16 cellular contexts compared by ENCODE assay signal in genomic region chr14:34937442-34937841, GRCh38. TPM values are rescaled to one million over a fixed set of nuclear protein-coding genes. Genes with fewer than 3 reads are reported as not detected.
DNase-seq lines count a peak whose midpoint lies in the region; ATAC-seq and TF ChIP-seq lines count a peak whose summit lies in the region.
"Had no signal": no experiment of that assay in that cellular context is flagged by ENCODE, and none has a peak within 500 bp of the region (broad histone marks: within the 10 kb centered on the region; RNA-seq: fewer than 3 reads in every experiment).

No MANE protein-coding gene starts in this region.

- DNase-seq in activated CD8-positive, alpha-beta memory T cell treated with anti-CD3 and anti-CD28 coated beads for 24 hours, result peak; percentile 26
- DNase-seq in activated CD8-positive, alpha-beta memory T cell treated with anti-CD3 and anti-CD28 coated beads, Interleukin-2, amount 10 ng/mL, durations not matched to agents 7 days and 5 days, result no peak
- no peak for DNase-seq in CD8-positive, alpha-beta T cell
- DNase-seq in nephron progenitor cell (no peak), lower lobe of right lung (no peak)
- no peak for DNase-seq in stimulated activated CD4-positive, alpha-beta T cell treated with anti-CD3 and anti-CD28 coated beads, Interleukin-4, amount 100 ng/mL, for 1 hour
- DNase-seq: DND-41, GDM1, NCI-H1105, NCI-H1694 treated with DMSO at 0.1 percent for 48 hours, NCI-H446 treated with DMSO at 0.1 percent for 48 hours, NCI-H748 treated with DMSO at 0.1 percent for 48 hours, PC-9 had no signal

- H3K27ac Mint-ChIP-seq in activated CD8-positive, alpha-beta memory T cell treated with anti-CD3 and anti-CD28 coated beads, Interleukin-2, amount 10 ng/mL, durations not matched to agents 7 days and 5 days, result no peak overlapping the region
- H3K27ac Mint-ChIP-seq in CD8-positive, alpha-beta T cell, result peak overlapping the region; percentile 73
- peak overlapping the region; percentile 33 for H3K27ac Mint-ChIP-seq in activated T-helper 17 cell treated with anti-CD3 and anti-CD28 coated beads, Interleukin-2, amount 50 U/mL, for 72 hours
- peak overlapping the region; percentile 80 for H3K27ac Mint-ChIP-seq in nephron progenitor cell

- no peaks in the 10 kb centered on the region for H3K4me1 ChIP-seq in CD8-positive, alpha-beta T cell (ENCODE audit: insufficient read depth, low read length)
- H3K4me1 ChIP-seq in lower lobe of right lung, result no peaks in the 10 kb centered on the region
- H3K4me1 ChIP-seq: A549 had no signal

- peaks cover 10% of the 10 kb centered on the region for H3K36me3 Mint-ChIP-seq in activated CD8-positive, alpha-beta memory T cell treated with anti-CD3 and anti-CD28 coated beads, Interleukin-2, amount 10 ng/mL, durations not matched to agents 7 days and 5 days
- peaks cover 12% of the 10 kb centered on the region for H3K36me3 Mint-ChIP-seq in CD8-positive, alpha-beta T cell
- H3K36me3 Mint-ChIP-seq in activated T-helper 17 cell treated with anti-CD3 and anti-CD28 coated beads, Interleukin-2, amount 50 U/mL, for 72 hours (ENCODE audit: low read depth), result peaks cover 7% of the 10 kb centered on the region
- H3K36me3 Mint-ChIP-seq in nephron progenitor cell (ENCODE audit: low read depth), result peaks cover 46% of the 10 kb centered on the region

- intact Hi-C loops in CD8-positive, alpha-beta T cell (cut with DNase I, micrococcal nuclease), result no loop called here
- intact Hi-C loops in lower lobe of right lung (cut with DNase I), result no loop called here

- H3K27me3 Mint-ChIP-seq in activated CD8-positive, alpha-beta memory T cell treated with anti-CD3 and anti-CD28 coated beads, Interleukin-2, amount 10 ng/mL, durations not matched to agents 7 days and 5 days, result no peaks in the 10 kb centered on the region
- no peaks in the 10 kb centered on the region for H3K27me3 Mint-ChIP-seq in CD8-positive, alpha-beta T cell (ENCODE audit: low read depth)
- no peaks in the 10 kb centered on the region for H3K27me3 Mint-ChIP-seq in activated T-helper 17 cell treated with anti-CD3 and anti-CD28 coated beads, Interleukin-2, amount 50 U/mL, for 72 hours
- H3K27me3 Mint-ChIP-seq in nephron progenitor cell (ENCODE audit: low read depth, poor library complexity), result no peaks in the 10 kb centered on the region

- CTCF ChIA-PET in activated CD8-positive, alpha-beta memory T cell treated with anti-CD3 and anti-CD28 coated beads, Interleukin-2, amount 10 ng/mL, durations not matched to agents 7 days and 5 days (lab: Charles Lee), result no interaction called here
- CTCF ChIA-PET in CD8-positive, alpha-beta T cell (lab: Charles Lee), result interaction anchor here (1.3 kb wide), 1 partner anchor 10 kb away, joined by 3 read pairs; no protein-coding TSS in a partner anchor

- POLR2A ChIA-PET in CD8-positive, alpha-beta T cell (lab: Charles Lee), result no interaction called here

- peaks cover 3% of the 10 kb centered on the region for H3K4me1 Mint-ChIP-seq in activated CD8-positive, alpha-beta memory T cell treated with anti-CD3 and anti-CD28 coated beads, Interleukin-2, amount 10 ng/mL, durations not matched to agents 7 days and 5 days
- peaks cover 2% of the 10 kb centered on the region for H3K4me1 Mint-ChIP-seq in CD8-positive, alpha-beta T cell (ENCODE audit: low read depth)
- H3K4me1 Mint-ChIP-seq in activated T-helper 17 cell treated with anti-CD3 and anti-CD28 coated beads, Interleukin-2, amount 50 U/mL, for 72 hours, result peaks cover 10% of the 10 kb centered on the region
- no peaks in the 10 kb centered on the region for H3K4me1 Mint-ChIP-seq in nephron progenitor cell

- no peaks in the 10 kb centered on the region for H3K27me3 ChIP-seq in CD8-positive, alpha-beta T cell (ENCODE audit: insufficient read depth, low read length)
- no peaks in the 10 kb centered on the region for H3K27me3 ChIP-seq in lower lobe of right lung (ENCODE audit: low read depth)

- ATAC-seq in activated CD8-positive, alpha-beta memory T cell treated with anti-CD3 and anti-CD28 coated beads, Interleukin-2, amount 10 ng/mL, durations not matched to agents 7 days and 5 days, result no peak
- no peak for ATAC-seq in CD8-positive, alpha-beta T cell
- no peak for ATAC-seq in activated T-helper 17 cell treated with anti-CD3 and anti-CD28 coated beads, Interleukin-2, amount 50 U/mL, for 72 hours (replicated peaks)
- no peak for ATAC-seq in lower lobe of right lung
- ATAC-seq: A549 had no signal

- H3K9me3 Mint-ChIP-seq in activated CD8-positive, alpha-beta memory T cell treated with anti-CD3 and anti-CD28 coated beads, Interleukin-2, amount 10 ng/mL, durations not matched to agents 7 days and 5 days (ENCODE audit: low read depth), result no peaks in the 10 kb centered on the region
- H3K9me3 Mint-ChIP-seq in CD8-positive, alpha-beta T cell, result no peaks in the 10 kb centered on the region
- peaks cover 4% of the 10 kb centered on the region for H3K9me3 Mint-ChIP-seq in activated T-helper 17 cell treated with anti-CD3 and anti-CD28 coated beads, Interleukin-2, amount 50 U/mL, for 72 hours
- H3K9me3 Mint-ChIP-seq in nephron progenitor cell, result peaks cover 12% of the 10 kb centered on the region

- no peak overlapping the region for H3K4me3 ChIP-seq in CD8-positive, alpha-beta T cell (ENCODE audit: low read depth, low read length)
- no peak overlapping the region for H3K4me3 ChIP-seq in lower lobe of right lung
- H3K4me3 ChIP-seq: A549, PC-9 had no signal

- no peak overlapping the region for H3K4me3 Mint-ChIP-seq in activated CD8-positive, alpha-beta memory T cell treated with anti-CD3 and anti-CD28 coated beads, Interleukin-2, amount 10 ng/mL, durations not matched to agents 7 days and 5 days
- no peak overlapping the region for H3K4me3 Mint-ChIP-seq in CD8-positive, alpha-beta T cell
- H3K4me3 Mint-ChIP-seq in activated T-helper 17 cell treated with anti-CD3 and anti-CD28 coated beads, Interleukin-2, amount 50 U/mL, for 72 hours, result no peak overlapping the region
- H3K4me3 Mint-ChIP-seq in nephron progenitor cell, result no peak overlapping the region

- H3K36me3 ChIP-seq in CD8-positive, alpha-beta T cell (ENCODE audit: insufficient read depth, low read length), result no peaks in the 10 kb centered on the region
- H3K36me3 ChIP-seq in lower lobe of right lung, result no peaks in the 10 kb centered on the region

- no peaks in the 10 kb centered on the region for H3K9me3 ChIP-seq in CD8-positive, alpha-beta T cell (ENCODE audit: low read length)
- no peaks in the 10 kb centered on the region for H3K9me3 ChIP-seq in lower lobe of right lung

- no peak overlapping the region for H3K27ac ChIP-seq in CD8-positive, alpha-beta T cell (ENCODE audit: low read depth, low read length)
- no peak overlapping the region for H3K27ac ChIP-seq in lower lobe of right lung
- H3K27ac ChIP-seq: A549, KMS-11, PC-9 had no signal

- no peak for TF ChIP-seq CTCF in CD8-positive, alpha-beta T cell (IDR thresholded peaks at IDR 0.05)
- no peak for TF ChIP-seq CTCF in nephron progenitor cell (IDR thresholded peaks at IDR 0.05)
- no peak for TF ChIP-seq CTCF in lower lobe of right lung (IDR thresholded peaks at IDR 0.05)

RNA-seq across cellular contexts. Expression of gene SRP54, which starts 45.4 kb away (rescaled TPM):
- total RNA-seq in activated CD8-positive, alpha-beta memory T cell treated with anti-CD3 and anti-CD28 coated beads, Interleukin-2, amount 10 ng/mL, durations not matched to agents 7 days and 5 days, result 10 to 100 TPM; 56.3 to 63.5 TPM
- 10 to 100 TPM; 40.4 to 42.4 TPM for total RNA-seq in CD8-positive, alpha-beta T cell
- total RNA-seq in activated T-helper 17 cell treated with anti-CD3 and anti-CD28 coated beads, Interleukin-2, amount 50 U/mL, for 72 hours, result 100 to 1,000 TPM in 1 of 2 donors, 10 to 100 TPM in 1; 90.7 to 115 TPM
- 41.7 TPM for total RNA-seq in lower lobe of right lung
